ENCODE assay signal across 10 cellular contexts in genomic region chr14:32366256-32366655, GRCh38. TPM values are rescaled to one million over a fixed set of nuclear protein-coding genes. Genes with fewer than 3 reads are reported as not detected.
DNase-seq lines count a peak whose midpoint lies in the region; ATAC-seq, FAIRE-seq and TF ChIP-seq lines count a peak whose summit lies in the region.
"Had no signal": no experiment of that assay in that cellular context is flagged by ENCODE, and none has a peak within 500 bp of the region (broad histone marks: within the 10 kb centered on the region; RNA-seq: fewer than 3 reads in every experiment).

No MANE protein-coding gene starts in this region.

- H3K4me1 ChIP-seq in trophoblast cell (ENCODE audit: control insufficient read depth in 1 of 2, insufficient read depth in 2 of 2, low read length in 2 of 2) = peaks cover 11% of the 10 kb centered on the region in 2 experiments

- intact Hi-C loops in MCF 10A (cut with micrococcal nuclease) = no loop called here

- no peak overlapping the region for H4K12ac ChIP-seq in trophoblast cell (ENCODE audit: low read depth, low read length)

- H3K18ac ChIP-seq in trophoblast cell (ENCODE audit: low read length) = no peak overlapping the region

- DNase-seq in Daoy (ENCODE audit: low read depth) (peak; percentile 49), frontal cortex (ENCODE audit: low spot score in 2 of 2) (peak; percentile 19 to 27), trophoblast cell (no peak), MCF 10A (ENCODE audit: unreplicated experiment) (no peak)
- no peak for DNase-seq in effector CD4-positive, alpha-beta T cell
- DNase-seq: NCI-H774 had no signal

- FAIRE-seq in frontal cortex (lab: Jason Lieb, UNC) = no peak
- FAIRE-seq: endometrium had no signal

- H3K27me3 Mint-ChIP-seq in MCF 10A (ENCODE audit: insufficient read depth, unreplicated experiment) = no peaks in the 10 kb centered on the region

- no peak overlapping the region for H2AK5ac ChIP-seq in trophoblast cell (ENCODE audit: low read length)

- no peak overlapping the region for H3K23ac ChIP-seq in trophoblast cell (ENCODE audit: low read length)

- POLR2A ChIA-PET in MCF 10A (lab: Yijun Ruan, JAX) = interaction anchor here (0.7 kb wide), 1 partner anchor 17 kb away, joined by 5 read pairs; no protein-coding TSS in a partner anchor

- peak overlapping the region; percentile 11 for H2BK12ac ChIP-seq in trophoblast cell (ENCODE audit: low read length)

- H3K4me3 ChIP-seq in trophoblast cell (ENCODE audit: low read depth, low read length) = no peak overlapping the region

- no peaks in the 10 kb centered on the region for H3K9me3 Mint-ChIP-seq in MCF 10A (ENCODE audit: unreplicated experiment)

- no peak overlapping the region for H3K4ac ChIP-seq in trophoblast cell (ENCODE audit: low read depth, low read length)

- H3K9me3 ChIP-seq in trophoblast cell (ENCODE audit: insufficient read depth, low read depth, low read length) = no peaks in the 10 kb centered on the region

- H2BK120ac ChIP-seq in trophoblast cell (ENCODE audit: insufficient read depth, low read length, poor library complexity) = peak overlapping the region; percentile 28

- no peak overlapping the region for H2AFZ ChIP-seq in trophoblast cell (ENCODE audit: insufficient read depth, low read length, poor library complexity)

- H2BK5ac ChIP-seq in trophoblast cell (ENCODE audit: low read depth, low read length, poor library complexity) = no peak overlapping the region

- peaks cover 27% of the 10 kb centered on the region for H3K4me1 Mint-ChIP-seq in MCF 10A (ENCODE audit: insufficient read depth, unreplicated experiment)

- no peaks in the 10 kb centered on the region for H3K27me3 ChIP-seq in trophoblast cell (ENCODE audit: insufficient read depth, low read length)

- H3K4me2 ChIP-seq in trophoblast cell (ENCODE audit: low read length) = no peak overlapping the region

- CTCF ChIA-PET in MCF 10A (lab: Yijun Ruan, JAX) = no interaction called here

- H3K27ac ChIP-seq in trophoblast cell (ENCODE audit: low read depth, low read length) = no peak overlapping the region

- H3K36me3 Mint-ChIP-seq in MCF 10A (ENCODE audit: insufficient read depth, unreplicated experiment) = no peaks in the 10 kb centered on the region

- H3K9ac ChIP-seq in trophoblast cell (ENCODE audit: low read length) = no peak overlapping the region

- no peak overlapping the region for H4K8ac ChIP-seq in trophoblast cell (ENCODE audit: low read depth, low read length)

- H3K14ac ChIP-seq in trophoblast cell (ENCODE audit: low read length) = no peak overlapping the region

- H3K36me3 ChIP-seq in trophoblast cell (ENCODE audit: control insufficient read depth in 1 of 2, insufficient read depth in 2 of 2, low read length in 2 of 2) = no peaks in the 10 kb centered on the region

- H3K79me2 ChIP-seq in trophoblast cell (ENCODE audit: control insufficient read depth, insufficient read depth, low read length, poor library complexity) = no peaks in the 10 kb centered on the region

- no TSS peak for BruUV-seq in MCF 10A (replicated peaks; lab: Mats Ljungman, UMichigan)

- ATAC-seq in SK-N-SH treated with all-trans-retinoic acid at 6 μM for 48 hours (peak; percentile 84), HG03432 (IDR thresholded peaks at IDR 0.05; ENCODE audit: unreplicated experiment) (no peak), GM19467 (IDR thresholded peaks at IDR 0.05; ENCODE audit: unreplicated experiment) (no peak)

- peak overlapping the region; percentile 78 for H4K91ac ChIP-seq in trophoblast cell (ENCODE audit: low read depth, low read length)

- no peak for TF ChIP-seq CTCF in MCF 10A (IDR thresholded peaks at IDR 0.05; ENCODE audit: unreplicated experiment)

- H3K79me1 ChIP-seq in trophoblast cell (ENCODE audit: low read length) = peaks cover 4% of the 10 kb centered on the region

- no peak overlapping the region for H3K27ac Mint-ChIP-seq in MCF 10A (ENCODE audit: low read depth, unreplicated experiment)

- H3K4me3 Mint-ChIP-seq in MCF 10A (ENCODE audit: unreplicated experiment) = no peak overlapping the region

TF ChIP-seq in SK-N-SH treated with all-trans-retinoic acid at 6 μM for 48 hours, 23 proteins besides CTCF, POLR2A, EP300 and RAD21:
- TF ChIP-seq ARNTL (CRISPR knock-in tag; IDR thresholded peaks at IDR 0.05; ENCODE audit: borderline replicate concordance, low read depth) (no peak), ZFP3 (CRISPR knock-in tag; IDR thresholded peaks at IDR 0.05) (0 out of 2 replicates have a peak, but pooled peaks have one; percentile 41), SNAI2 (CRISPR knock-in tag; IDR thresholded peaks at IDR 0.05) (peak; percentile 70; the same call in 1 of the 2 replicates), ESRRG (CRISPR knock-in tag; IDR thresholded peaks at IDR 0.05) (no peak), PATZ1 (CRISPR knock-in tag; IDR thresholded peaks at IDR 0.05; ENCODE audit: borderline replicate concordance) (no peak), ISL1 (CRISPR knock-in tag; IDR thresholded peaks at IDR 0.05) (peak; percentile 38), CREB5 (CRISPR knock-in tag; IDR thresholded peaks at IDR 0.05; ENCODE audit: low read depth) (no peak), GLIS3 (CRISPR knock-in tag; IDR thresholded peaks at IDR 0.05) (no peak), RARB (CRISPR knock-in tag; IDR thresholded peaks at IDR 0.05) (no peak), POU6F1 (CRISPR knock-in tag; IDR thresholded peaks at IDR 0.05; ENCODE audit: borderline replicate concordance, low read depth) (no peak)

RNA-seq across cellular contexts. Expression of gene AKAP6, which starts 37.2 kb away (rescaled TPM):
- 0.48 and 2.1 TPM in 2 replicates for total RNA-seq in Daoy (2014; rRNA removed; shearing (Covaris generic))
- total RNA-seq in frontal cortex (102 TPM), MCF 10A (2022) (2.3 and 3.6 TPM in 2 replicates)
- polyA plus RNA-seq in trophoblast cell (2013) = 0.41 and 0.47 TPM in 2 replicates

Comparison
In these comparisons a context has a peak if more than half of its experiments do, and no peak if none do; other contexts are left out.
1. DNase-seq: peak in Daoy (single experiment) and frontal cortex (2 of 2); none in trophoblast cell (0 of 2), effector CD4-positive, alpha-beta T cell (single experiment) and MCF 10A (single experiment).
2. RNA of gene AKAP6, which starts 37.2 kb away (total RNA-seq): 102 TPM in frontal cortex (single experiment); 2.3 to 3.6 TPM in MCF 10A and 0.48 to 2.1 TPM in Daoy; every median in the first group is over 10 times any median in the second.